17 cellular contexts compared by ENCODE assay signal in genomic region chr14:56183631-56184157, GRCh38.
A peak's percentile ranks its signal among the peaks of the same experiment; 100 is the strongest.
DNase-seq lines count a peak whose midpoint lies in the region; ATAC-seq and TF ChIP-seq lines count a peak whose summit lies in the region.
"Had no signal": no experiment of that assay in that cellular context is flagged by ENCODE, and none has a peak within 500 bp of the region (broad histone marks: within the 10 kb centered on the region; RNA-seq: fewer than 3 reads in every experiment).

No MANE protein-coding gene starts in this region.

- H3K79me2 ChIP-seq in GM23248 (ENCODE audit: insufficient read depth) (no peaks in the 10 kb centered on the region), Karpas-422 (ENCODE audit: low read length) (no peaks in the 10 kb centered on the region)

- no peak overlapping the region for H3K9ac ChIP-seq in GM23248
- peak overlapping the region; percentile 13 for H3K9ac ChIP-seq in SK-N-MC (ENCODE audit: insufficient read length)
- H3K9ac ChIP-seq in Karpas-422 (ENCODE audit: low read length) = no peak overlapping the region
- H3K9ac ChIP-seq: BLaER1 treated with 17β-estradiol and CSF1 and Interleukin-3, amounts not matched to agents 10 nM and 100 nM; KMS-11 had no signal

- H2AFZ ChIP-seq in GM23248 (no peak overlapping the region), Karpas-422 (ENCODE audit: low read length) (no peak overlapping the region)

- 38 to 50% methylated on average over 2 of the region's 2 CpGs for WGBS in GM23248 (ENCODE audit: low coverage in 1 of 2, low lambda C conversion rate in 2 of 2, missing lambda C conversion rate in 2 of 2), 2 experiments

- no peaks in the 10 kb centered on the region for H3K36me3 ChIP-seq in GM23248 (ENCODE audit: low read depth)
- H3K36me3 ChIP-seq in SK-N-MC (ENCODE audit: insufficient read depth, low read length) = peaks cover 8% of the 10 kb centered on the region
- no peaks in the 10 kb centered on the region for H3K36me3 ChIP-seq in Karpas-422 (ENCODE audit: insufficient read depth, low read length)

- H3K9me3 ChIP-seq in GM23248 (ENCODE audit: low read depth) (no peaks in the 10 kb centered on the region), SK-N-MC (ENCODE audit: low read depth, low read length) (no peaks in the 10 kb centered on the region), Karpas-422 (ENCODE audit: low read length) (no peaks in the 10 kb centered on the region)

- in situ Hi-C loops in GM23248 (cut with MboI) = no loop called here

- no peak overlapping the region for H3K4me2 ChIP-seq in GM23248 (ENCODE audit: unreplicated experiment)
- no peak overlapping the region for H3K4me2 ChIP-seq in Karpas-422 (ENCODE audit: low read depth, low read length, poor library complexity, severe bottlenecking)
- H3K4me2 ChIP-seq: BLaER1 treated with 17β-estradiol and CSF1 and Interleukin-3, amounts not matched to agents 10 nM and 100 nM; KMS-11 had no signal

- H3K27me3 ChIP-seq in GM23248 (replicated peaks; ENCODE audit: insufficient read depth) (no peaks in the 10 kb centered on the region), Karpas-422 (ENCODE audit: low read length) (no peaks in the 10 kb centered on the region)
- H3K27me3 ChIP-seq: BLaER1 treated with 17β-estradiol and CSF1 and Interleukin-3, amounts not matched to agents 10 nM and 100 nM had no signal

- H3K4me3 ChIP-seq in AG10803 (ENCODE audit: low read length) (no peak overlapping the region), GM23248 (no peak overlapping the region), SK-N-MC (peak overlapping the region; percentile 22), Karpas-422 (ENCODE audit: low read length) (no peak overlapping the region)
- H3K4me3 ChIP-seq: BLaER1 treated with 17β-estradiol and CSF1 and Interleukin-3, amounts not matched to agents 10 nM and 100 nM had no signal

- DNase-seq in AG10803 (ENCODE audit: low read depth) (peak; percentile 54), GM23248 (peak; percentile 37), SK-N-MC (ENCODE audit: low read depth, low spot score) (peak; percentile 14), fibroblast of gingiva (ENCODE audit: low read depth) (peak; percentile 30), Karpas-422 (no peak), kidney glomerular epithelial cell (lab: John Stamatoyannopoulos, UW) (no peak)
- DNase-seq: 8988T; Calu3; CD8-positive, alpha-beta T cell; DMS 273 treated with DMSO at 0.1 percent for 48 hours; DMS53; H9 had no signal

- H4K20me1 ChIP-seq in GM23248 (ENCODE audit: insufficient read depth) = no peaks in the 10 kb centered on the region
- H4K20me1 ChIP-seq in Karpas-422 (ENCODE audit: insufficient read depth, low read depth, low read length) = no peaks in the 10 kb centered on the region

- ATAC-seq in HG03159 (IDR thresholded peaks at IDR 0.05; ENCODE audit: unreplicated experiment) (no peak), HG02852 (IDR thresholded peaks at IDR 0.05; ENCODE audit: unreplicated experiment) (no peak)
- ATAC-seq: CD8-positive, alpha-beta T cell; HepG2 had no signal

- H3K27ac ChIP-seq in GM23248 (no peak overlapping the region), SK-N-MC (peak overlapping the region; percentile 63), Karpas-422 (ENCODE audit: low read length) (no peak overlapping the region)
- H3K27ac ChIP-seq: BLaER1 treated with 17β-estradiol and CSF1 and Interleukin-3, amounts not matched to agents 10 nM and 100 nM; KMS-11 had no signal

- H3K4me1 ChIP-seq in GM23248 (ENCODE audit: insufficient read depth) (peaks cover 7% of the 10 kb centered on the region), Karpas-422 (ENCODE audit: low read length) (no peaks in the 10 kb centered on the region)

- TF ChIP-seq CTCF in AG10803 (conservative IDR thresholded peaks at IDR 0.05; ENCODE audit: low read length) = no peak

- no peaks in the 10 kb centered on the region for H3K9me2 ChIP-seq in GM23248 (ENCODE audit: insufficient read depth)
- H3K9me2 ChIP-seq in Karpas-422 (replicated peaks; ENCODE audit: insufficient read depth, low read length) = no peaks in the 10 kb centered on the region

- H3F3A ChIP-seq in GM23248 (ENCODE audit: insufficient read depth) = no peaks in the 10 kb centered on the region

Comparison
In these comparisons a context has a peak if more than half of its experiments do, and no peak if none do; other contexts are left out.
1. DNase-seq: peak in AG10803 (single experiment), GM23248 (single experiment), SK-N-MC (single experiment) and fibroblast of gingiva (single experiment); none in Karpas-422 (single experiment) and kidney glomerular epithelial cell (single experiment).